In genomic region chr12:64127811-64128210, GRCh38 we compare ENCODE assay signal across 6 cellular contexts.
"Had no signal": no experiment of that assay in that cellular context is flagged by ENCODE, and none has a peak within 500 bp of the region (broad histone marks: within the 10 kb centered on the region; RNA-seq: fewer than 3 reads in every experiment).

No MANE protein-coding gene starts in this region.

- H3K27ac Mint-ChIP-seq: IgD-negative memory B cell had no signal

- H2AFZ ChIP-seq: GM23248 had no signal

- H3K4me3 ChIP-seq: GM23248 had no signal

- H3K4me3 Mint-ChIP-seq: IgD-negative memory B cell had no signal

- H3K4me1 Mint-ChIP-seq: IgD-negative memory B cell had no signal

- H3K36me3 Mint-ChIP-seq: IgD-negative memory B cell had no signal

- H3K9ac ChIP-seq: GM23248 had no signal

- DNase-seq: GM23248, GOT3, H7, HCEC 1CT, KBM-7 had no signal

- H3K9me3 Mint-ChIP-seq: IgD-negative memory B cell had no signal

- H3K27me3 Mint-ChIP-seq: IgD-negative memory B cell had no signal

- H3K27ac ChIP-seq: GM23248 had no signal
